Comparison of ENCODE assay signal across 25 cellular contexts in the genomic region with DNA sequence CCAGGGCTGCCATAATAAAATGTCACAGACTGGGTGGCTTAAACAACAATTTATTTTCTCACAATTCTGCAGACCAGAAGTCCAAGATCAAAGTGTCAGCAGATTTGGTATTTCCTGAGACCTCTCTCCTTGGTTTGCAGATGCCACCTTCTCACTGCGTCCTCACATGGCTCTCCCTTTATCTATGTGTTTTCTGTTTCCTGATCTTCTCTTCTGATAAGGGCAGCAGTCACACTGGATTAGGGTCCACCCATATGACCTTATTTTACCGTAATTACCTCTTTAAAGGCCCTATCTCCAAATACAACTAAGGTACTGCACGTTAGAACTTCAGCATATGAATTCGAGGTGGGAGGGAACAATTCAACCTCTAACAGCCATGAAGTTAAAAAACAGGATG.
"Had no signal": no experiment of that assay in that cellular context is flagged by ENCODE, and none has a peak within 500 bp of the region (broad histone marks: within the 10 kb centered on the region; RNA-seq: fewer than 3 reads in every experiment).

No MANE protein-coding gene starts in this region.

- H2AFZ ChIP-seq: hepatocyte, neural progenitor cell had no signal

- H3K27ac Mint-ChIP-seq: dendritic cell treated with granulocyte-macrophage colony-stimulating factor and Interleukin-4, amounts not matched to agents 40 ng/mL and 50 ng/mL, for 4 days; naive thymus-derived CD4-positive, alpha-beta T cell; nephron; neural progenitor cell; stimulated activated memory B cell treated with anti-CD40 and anti-IgM and Interleukin-4, amounts not matched to agents 10 μg/mL and 1 μg/mL and 100 μg/mL, for 72 hours; type B pancreatic cell had no signal

- H3K36me3 Mint-ChIP-seq: neural progenitor cell; stimulated activated memory B cell treated with anti-CD40 and anti-IgM and Interleukin-4, amounts not matched to agents 10 μg/mL and 1 μg/mL and 100 μg/mL, for 72 hours; type B pancreatic cell had no signal

- ATAC-seq: foreskin keratinocyte; gastroesophageal sphincter; heart left ventricle; left cardiac atrium; left lung; naive thymus-derived CD4-positive, alpha-beta T cell; psoas muscle; right cardiac atrium; stimulated activated memory B cell treated with anti-CD40 and anti-IgM and Interleukin-4, amounts not matched to agents 10 μg/mL and 1 μg/mL and 100 μg/mL, for 72 hours; stimulated activated naive CD8-positive, alpha-beta T cell treated with anti-CD3 and anti-CD28 coated beads, Interleukin-15, Interleukin-2, amounts not matched to agents 100 U/mL and 50 U/mL, for 24 hours had no signal

- H3K79me2 ChIP-seq: hepatocyte had no signal

- H3K9me3 ChIP-seq: gastroesophageal sphincter, psoas muscle, testis, tibial artery had no signal

- H3K27me3 Mint-ChIP-seq: dendritic cell treated with granulocyte-macrophage colony-stimulating factor and Interleukin-4, amounts not matched to agents 40 ng/mL and 50 ng/mL, for 4 days; stimulated activated memory B cell treated with anti-CD40 and anti-IgM and Interleukin-4, amounts not matched to agents 10 μg/mL and 1 μg/mL and 100 μg/mL, for 72 hours; type B pancreatic cell had no signal

- H3K4me1 ChIP-seq: esophagus muscularis mucosa, foreskin keratinocyte, gastroesophageal sphincter, heart left ventricle, left lung, psoas muscle, spleen, testis, tibial artery had no signal

- H3K9me3 Mint-ChIP-seq: stimulated activated memory B cell treated with anti-CD40 and anti-IgM and Interleukin-4, amounts not matched to agents 10 μg/mL and 1 μg/mL and 100 μg/mL, for 72 hours; type B pancreatic cell had no signal

- H3K36me3 ChIP-seq: esophagus muscularis mucosa, gastroesophageal sphincter, heart left ventricle, left lung, neural progenitor cell, spleen, tibial artery had no signal

- H3K4me3 Mint-ChIP-seq: dendritic cell treated with granulocyte-macrophage colony-stimulating factor and Interleukin-4, amounts not matched to agents 40 ng/mL and 50 ng/mL, for 4 days; naive thymus-derived CD4-positive, alpha-beta T cell; nephron; neural progenitor cell; stimulated activated memory B cell treated with anti-CD40 and anti-IgM and Interleukin-4, amounts not matched to agents 10 μg/mL and 1 μg/mL and 100 μg/mL, for 72 hours; type B pancreatic cell had no signal

- H3K27ac ChIP-seq: esophagus muscularis mucosa, foreskin keratinocyte, gastroesophageal sphincter, heart left ventricle, left lung, neural progenitor cell, psoas muscle, skin epidermis, spleen, testis, tibial artery had no signal

- H3K4me1 Mint-ChIP-seq: naive thymus-derived CD4-positive, alpha-beta T cell; nephron; stimulated activated memory B cell treated with anti-CD40 and anti-IgM and Interleukin-4, amounts not matched to agents 10 μg/mL and 1 μg/mL and 100 μg/mL, for 72 hours had no signal

- H3K4me2 ChIP-seq: hepatocyte, neural progenitor cell had no signal

- DNase-seq: effector CD8-positive, alpha-beta T cell; foreskin keratinocyte; heart left ventricle; left cardiac atrium; left lung; mesenchymal stem cell; midbrain; naive thymus-derived CD4-positive, alpha-beta T cell; psoas muscle; right cardiac atrium; spleen; stimulated activated CD4-positive, alpha-beta T cell treated with anti-CD3 and anti-CD28 coated beads, Interleukin-4, amount 100 ng/mL, for 4 hours; stimulated activated naive CD8-positive, alpha-beta T cell treated with anti-CD3 and anti-CD28 coated beads, Interleukin-15, Interleukin-2, amounts not matched to agents 100 U/mL and 50 U/mL, for 24 hours; substantia nigra; testis; tibial artery had no signal

- H3K27me3 ChIP-seq: esophagus muscularis mucosa, foreskin keratinocyte, gastroesophageal sphincter, heart left ventricle, hepatocyte, left lung, neural progenitor cell, spleen, testis, tibial artery had no signal

- H3K9ac ChIP-seq: neural progenitor cell had no signal

- H3K4me3 ChIP-seq: esophagus muscularis mucosa, gastroesophageal sphincter, heart left ventricle, hepatocyte, left lung, neural progenitor cell, psoas muscle, skin epidermis, spleen, testis, tibial artery had no signal
